Comparison of ENCODE assay signal across 9 cellular contexts in the genomic region with DNA sequence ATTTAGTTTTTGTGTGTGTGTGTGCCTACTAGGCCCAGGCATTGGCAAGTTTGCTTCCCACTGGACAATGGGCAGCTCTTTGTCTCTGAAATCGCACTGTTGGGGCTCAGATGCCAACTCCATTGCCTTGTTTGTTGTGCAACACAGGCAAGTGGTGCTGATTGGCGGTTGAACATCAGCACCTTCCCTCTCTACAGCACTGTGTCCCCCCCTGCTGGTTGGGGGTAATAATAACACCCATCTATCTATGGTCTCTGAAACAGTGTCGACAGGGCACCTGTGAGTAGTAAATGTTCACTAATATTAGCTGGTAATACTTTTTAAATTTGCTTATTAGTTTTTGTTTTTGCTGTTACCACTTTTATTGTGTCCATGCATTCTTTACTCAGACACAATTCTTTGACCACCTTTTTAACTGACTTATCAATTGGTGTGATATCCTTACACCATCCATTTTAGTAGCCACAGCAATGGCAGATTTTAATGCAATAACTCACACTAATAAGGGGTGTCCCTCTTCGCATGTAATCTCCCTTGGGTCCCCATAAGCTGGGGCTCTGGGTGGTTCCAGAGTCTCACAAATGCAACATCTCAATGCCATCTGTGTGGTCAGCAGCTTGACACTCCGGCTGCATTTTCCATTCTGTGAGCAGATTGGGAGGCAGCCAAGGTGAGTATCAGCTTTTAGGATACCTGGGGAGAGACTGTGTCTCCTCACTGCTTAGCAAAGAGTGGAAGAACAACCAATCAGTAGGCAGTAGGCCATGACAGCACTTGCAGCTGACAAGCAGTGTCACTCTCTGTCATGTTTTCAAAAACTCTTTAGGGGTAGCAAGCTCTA. TPM values are rescaled to one million over a fixed set of nuclear protein-coding genes. Genes with fewer than 3 reads are reported as not detected.
DNase-seq lines count a peak whose midpoint lies in the region; ATAC-seq, FAIRE-seq and TF ChIP-seq lines count a peak whose summit lies in the region.
"Had no signal": no experiment of that assay in that cellular context is flagged by ENCODE, and none has a peak within 500 bp of the region (broad histone marks: within the 10 kb centered on the region; RNA-seq: fewer than 3 reads in every experiment).

No MANE protein-coding gene starts in this region.

- no peak overlapping the region for H3T11ph ChIP-seq in H9 (ENCODE audit: low read length)

- H3K4me2 ChIP-seq in H9 (ENCODE audit: insufficient read depth, insufficient read length, low read length) (no peak overlapping the region), PC-3 (ENCODE audit: low read length) (no peak overlapping the region)

- intact Hi-C loops in PC-3 (cut with micrococcal nuclease) (no loop called here), gastrocnemius medialis (cut with DNase I; ENCODE audit: low total_unique reads) (loop anchor here (1.0 to 5.0 kb wide), 2 partner anchors 141 to 293 kb away; no protein-coding TSS in a partner anchor)

- no peak overlapping the region for H3K14ac ChIP-seq in H9 (ENCODE audit: insufficient read depth, low read length)

- no peaks in the 10 kb centered on the region for H3F3A ChIP-seq in PC-3 (ENCODE audit: low read length, unreplicated experiment)

- H3K9ac ChIP-seq in H9 (ENCODE audit: extremely low read depth, insufficient read length, low read length) (no peak overlapping the region), PC-3 (ENCODE audit: low read length) (no peak overlapping the region)

- DNase-seq in COR-L47 (lab: John Stamatoyannopoulos, UW): peak; percentile 35
- peak; percentile 69 for DNase-seq in H9
- DNase-seq in PC-3: no peak
- DNase-seq in ecto neural progenitor cell (ENCODE audit: low spot score): peak; percentile 57
- peak; percentile 22 to 35 for DNase-seq in gastrocnemius medialis
- DNase-seq in GM19239 (ENCODE audit: insufficient read length, low spot score): no peak

- H3K18ac ChIP-seq in H9 (ENCODE audit: insufficient read length, low read depth, low read length): no peak overlapping the region

- no peak overlapping the region for H4K8ac ChIP-seq in H9 (replicated peaks; ENCODE audit: insufficient read length, low read depth, low read length)

- H2BK12ac ChIP-seq in H9 (ENCODE audit: insufficient read length, low read depth, low read length): no peak overlapping the region

- TF ChIP-seq CTCF in H9 (conservative IDR thresholded peaks at IDR 0.05) (peak; percentile 81), PC-3 (conservative IDR thresholded peaks at IDR 0.05; ENCODE audit: low read depth, low read length) (peak; percentile 38; the same call in 1 of the 2 replicates), gastrocnemius medialis (IDR thresholded peaks at IDR 0.05 in 4 of 5, conservative IDR thresholded peaks at IDR 0.05 in 1 of 5) (peak; percentile 30 to 64 (median 49))

- no TSS peak for BruUV-seq in PC-3 (replicated peaks; lab: Mats Ljungman, UMichigan)

- no peak overlapping the region for H2AFZ ChIP-seq in H9 (ENCODE audit: low read length)
- H2AFZ ChIP-seq in PC-3 (ENCODE audit: low read length): no peak overlapping the region

- peaks cover 4 to 10% (median 10%) of the 10 kb centered on the region in 3 experiments; a peak in 4 of 7 replicates for H3K36me3 Mint-ChIP-seq in H9 (ENCODE audit: insufficient read depth in 1 of 3, low read depth in 3 of 3)

- WGBS in H9 (ENCODE audit: extremely low coverage, insufficient read length, low lambda C conversion rate): no CpG with 5 or more reads among the region's 5 CpGs

- H4K20me1 ChIP-seq in H9 (ENCODE audit: control insufficient read depth, insufficient read depth, insufficient read length): no peaks in the 10 kb centered on the region
- H4K20me1 ChIP-seq in PC-3 (ENCODE audit: low read length): no peaks in the 10 kb centered on the region

- H3K4me1 ChIP-seq in H9 (ENCODE audit: insufficient read depth, low read length): no peaks in the 10 kb centered on the region
- no peaks in the 10 kb centered on the region for H3K4me1 ChIP-seq in PC-3 (ENCODE audit: insufficient read depth, low read length)
- H3K4me1 ChIP-seq in gastrocnemius medialis: peaks cover 12 to 19% of the 10 kb centered on the region in 2 donors
- H3K4me1 ChIP-seq: SJSA1 had no signal

- H3K4me3 ChIP-seq in PC-3 (ENCODE audit: low read length) (no peak overlapping the region), gastrocnemius medialis (no peak overlapping the region)
- H3K4me3 ChIP-seq: SJSA1 had no signal

- no peak overlapping the region for H3K4me3 Mint-ChIP-seq in H9

- FAIRE-seq in GM19239 (lab: Jason Lieb, UNC): no peak

- H2BK5ac ChIP-seq in H9 (ENCODE audit: insufficient read length, low read length): no peak overlapping the region

- no peak overlapping the region for H3K27ac Mint-ChIP-seq in H9

- peaks cover 8 to 11% of the 10 kb centered on the region in 2 experiments for H3K9me3 Mint-ChIP-seq in H9

- no peaks in the 10 kb centered on the region for H3K27me3 ChIP-seq in H9 (ENCODE audit: insufficient read depth, low read length)
- H3K27me3 ChIP-seq in PC-3 (ENCODE audit: low read length): no peaks in the 10 kb centered on the region
- no peaks in the 10 kb centered on the region for H3K27me3 ChIP-seq in gastrocnemius medialis
- H3K27me3 ChIP-seq: SJSA1 had no signal

- no peak overlapping the region for H2BK20ac ChIP-seq in H9 (ENCODE audit: low read depth, low read length, poor library complexity, severe bottlenecking)

- H3K9me2 ChIP-seq in PC-3 (replicated peaks; ENCODE audit: low read length): no peaks in the 10 kb centered on the region

- H3K56ac ChIP-seq in H9 (ENCODE audit: insufficient read length, low read depth, low read length): no peak overlapping the region

- H2AK5ac ChIP-seq in H9 (ENCODE audit: insufficient read length, low read length): no peak overlapping the region

- POLR2A ChIA-PET in PC-3 (lab: Charles Lee; ENCODE audit: unreplicated experiment): no interaction called here

- H3K36me3 ChIP-seq in PC-3 (ENCODE audit: low read depth, low read length): no peaks in the 10 kb centered on the region
- no peaks in the 10 kb centered on the region for H3K36me3 ChIP-seq in gastrocnemius medialis
- H3K36me3 ChIP-seq: SJSA1 had no signal

- H2BK15ac ChIP-seq in H9 (ENCODE audit: low read depth, low read length): no peak overlapping the region

- peaks cover 6% of the 10 kb centered on the region for H3K27me3 Mint-ChIP-seq in H9 (ENCODE audit: low read depth)

- no peak for TF ChIP-seq POLR2A in gastrocnemius medialis (IDR thresholded peaks at IDR 0.05)

- H2BK120ac ChIP-seq in H9 (ENCODE audit: low read depth, low read length, poor library complexity, severe bottlenecking): no peak overlapping the region

- peaks cover 6% of the 10 kb centered on the region for H3K9me3 ChIP-seq in H9 (ENCODE audit: control insufficient read depth, low read depth, low read length)
- H3K9me3 ChIP-seq in PC-3 (ENCODE audit: low read length): no peaks in the 10 kb centered on the region
- H3K9me3 ChIP-seq in gastrocnemius medialis: no peaks in the 10 kb centered on the region
- H3K9me3 ChIP-seq: SJSA1 had no signal

- no peaks in the 10 kb centered on the region for H3K23me2 ChIP-seq in H9 (ENCODE audit: insufficient read length, low read depth, low read length, poor library complexity, severe bottlenecking)

- H3K79me2 ChIP-seq in H9 (ENCODE audit: insufficient read depth, low read length): no peaks in the 10 kb centered on the region
- no peaks in the 10 kb centered on the region for H3K79me2 ChIP-seq in PC-3 (ENCODE audit: low read length)

- peaks cover 2 to 3% of the 10 kb centered on the region in 2 experiments; a peak in 2 of 4 replicates for H3K4me1 Mint-ChIP-seq in H9

- CTCF ChIA-PET in PC-3 (lab: Charles Lee): interaction anchor here (0.5 kb wide), 1 partner anchor 61 kb away, joined by 6 read pairs; no protein-coding TSS in a partner anchor

- ATAC-seq in PC-3 (no peak), gastrocnemius medialis (peak; percentile 60 to 64), GM18868 (IDR thresholded peaks at IDR 0.05; ENCODE audit: unreplicated experiment) (no peak), GM19452 (IDR thresholded peaks at IDR 0.05; ENCODE audit: unreplicated experiment) (no peak)

- in situ Hi-C loops in gastrocnemius medialis (cut with MboI; ENCODE audit: low sequenced_read_pairs in 4 of 4): loop anchor here in 3 of 4 donors (10.0 to 25.0 kb wide), 4 partner anchors 148 to 526 kb away; no protein-coding TSS in a partner anchor

- H4K91ac ChIP-seq in H9 (ENCODE audit: insufficient read length, low read depth, low read length): no peak overlapping the region

- H3K79me1 ChIP-seq in H9 (ENCODE audit: insufficient read depth, low read depth, low read length, poor library complexity, severe bottlenecking): no peaks in the 10 kb centered on the region

- H4K5ac ChIP-seq in H9 (ENCODE audit: insufficient read length, low read depth, low read length): no peak overlapping the region

- H3K27ac ChIP-seq in H9 (ENCODE audit: insufficient read length, low read depth, low read length) (no peak overlapping the region), PC-3 (ENCODE audit: low read length) (no peak overlapping the region), gastrocnemius medialis (peak overlapping the region; percentile 56 to 77 (median 74))
- H3K27ac ChIP-seq: SJSA1 had no signal

- no peak overlapping the region for H3K4ac ChIP-seq in H9 (ENCODE audit: low read depth, low read length)

- H3K23ac ChIP-seq in H9 (ENCODE audit: insufficient read length, low read depth, low read length): no peak overlapping the region

RNA-seq across cellular contexts. Expression of a gene that starts 47.7 kb away (rescaled TPM):
- total RNA-seq in H9 (2021) (46.1 and 46.4 TPM in 2 replicates), PC-3 (2014; rRNA removed) (48.3 and 60.6 TPM in 2 replicates), gastrocnemius medialis (100 to 1,000 TPM in 3 of 4 donors, 10 to 100 TPM in 1; 78.1 to 142 (median 106) TPM)

Comparison
In these comparisons a context has a peak if more than half of its experiments do, and no peak if none do; other contexts are left out.
1. DNase-seq: peak in COR-L47 (single experiment), H9 (single experiment), ecto neural progenitor cell (single experiment) and gastrocnemius medialis (2 of 2); none in PC-3 (single experiment) and GM19239 (single experiment).
2. H3K27ac ChIP-seq: peak in gastrocnemius medialis (4 of 4); none in H9 (single experiment) and PC-3 (single experiment).
3. ATAC-seq: peak in gastrocnemius medialis (2 of 2); none in PC-3 (single experiment), GM18868 (single experiment) and GM19452 (single experiment).
4. Peak in every context shown above with its lines, with median percentiles within 50 percentile points of each other: CTCF ChIP-seq.